In the genomic region with DNA sequence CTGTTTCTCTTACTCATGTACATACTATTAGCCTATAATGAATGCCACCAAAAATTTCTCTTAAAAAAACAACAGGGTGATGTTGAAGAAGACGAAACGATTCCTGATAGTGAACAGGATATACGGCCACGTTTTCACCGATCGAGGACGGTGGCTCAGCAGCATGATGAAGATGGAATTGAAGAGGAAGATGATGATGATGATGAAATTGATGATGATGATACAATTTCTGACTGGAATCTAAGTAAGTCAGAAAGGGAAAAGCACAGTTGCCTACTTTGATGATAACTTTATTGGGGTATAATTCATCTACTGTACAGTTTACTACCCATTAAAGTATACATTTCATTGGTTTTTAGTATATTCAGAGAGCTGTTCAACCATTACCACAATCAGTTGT, we compare ENCODE assay signal across 27 cellular contexts.
"Had no signal": no experiment of that assay in that cellular context is flagged by ENCODE, and none has a peak within 500 bp of the region (broad histone marks: within the 10 kb centered on the region; RNA-seq: fewer than 3 reads in every experiment).

No MANE protein-coding gene starts in this region.

- H3K4me1 ChIP-seq: suprapubic skin, tibial artery, tibial nerve, transverse colon, upper lobe of right lung, uterus, vagina had no signal

- DNase-seq: stimulated activated CD4-positive, alpha-beta T cell treated with anti-CD3 and anti-CD28 coated beads, Interleukin-2, amount 100 ng/mL, for 48 hours; stimulated activated CD4-positive, alpha-beta T cell treated with anti-CD3 and anti-CD28 coated beads, Interleukin-4, amount 100 ng/mL, for 1 hour; stimulated activated CD4-positive, alpha-beta T cell treated with anti-CD3 and anti-CD28 coated beads, Interleukin-4, amount 100 ng/mL, for 24 hours; stimulated activated CD4-positive, alpha-beta T cell treated with anti-CD3 and anti-CD28 coated beads, Interleukin-4, amount 100 ng/mL, for 4 hours; stimulated activated CD8-positive, alpha-beta memory T cell treated with anti-CD3 and anti-CD28 coated beads, Interleukin-4, amount 100 ng/mL, for 48 hours; stimulated activated naive B cell treated with anti-CD40 and anti-IgM and Interleukin-4, amounts not matched to agents 10 μg/mL and 1 μg/mL and 100 μg/mL, for 72 hours; stimulated activated naive CD4-positive, alpha-beta T cell; stimulated activated naive CD4-positive, alpha-beta T cell treated with Interleukin-2 at 50 U/mL for 16 hours; stimulated activated naive CD8-positive, alpha-beta T cell treated with anti-CD3 and anti-CD28 coated beads, Interleukin-15, amount 100 ng/mL, for 72 hours; stimulated activated naive CD8-positive, alpha-beta T cell treated with anti-CD3 and anti-CD28 coated beads, Interleukin-15, Interleukin-2, amounts not matched to agents 100 U/mL and 50 U/mL, for 24 hours; stomach; substantia nigra; testis; thyroid gland; tibial artery; transverse colon; trophoblast cell; upper lobe of right lung; uterus had no signal

- FAIRE-seq: urothelium cell line had no signal

- ATAC-seq: stimulated activated effector memory CD8-positive, alpha-beta T cell treated with anti-CD3 and anti-CD28 coated beads, Interleukin-12 subunit alpha, Interleukin-12 subunit beta, amount 100 ng/mL, for 72 hours; stimulated activated memory B cell treated with anti-CD40 and anti-IgM and Interleukin-4, amounts not matched to agents 10 μg/mL and 1 μg/mL and 100 μg/mL, for 72 hours; stimulated activated naive B cell treated with anti-CD40 and anti-IgM and Interleukin-4, amounts not matched to agents 10 μg/mL and 1 μg/mL and 100 μg/mL, for 72 hours; stimulated activated naive CD8-positive, alpha-beta T cell treated with anti-CD3 and anti-CD28 coated beads, Interleukin-15, amount 100 ng/mL, for 72 hours; stimulated activated naive CD8-positive, alpha-beta T cell treated with anti-CD3 and anti-CD28 coated beads, Interleukin-15, Interleukin-2, amounts not matched to agents 100 U/mL and 50 U/mL, for 24 hours; upper lobe of right lung had no signal

- H3K9me3 ChIP-seq: stomach, suprapubic skin, testis, thoracic aorta, thyroid gland, tibial artery, tibial nerve, transverse colon, upper lobe of left lung, upper lobe of right lung, uterus, vagina had no signal

- H3K27me3 ChIP-seq: stomach, suprapubic skin, testis, thyroid gland, tibial artery, tibial nerve, transverse colon, upper lobe of left lung, upper lobe of right lung, uterus, vagina had no signal

- H3K4me3 ChIP-seq: stomach, suprapubic skin, testis, thoracic aorta, thyroid gland, tibial artery, tibial nerve, transverse colon, upper lobe of left lung, upper lobe of right lung, uterus, vagina had no signal

- H3K27ac ChIP-seq: stomach, suprapubic skin, testis, thoracic aorta, thyroid gland, tibial artery, tibial nerve, transverse colon, upper lobe of left lung, upper lobe of right lung, uterus, vagina had no signal

- H3K36me3 ChIP-seq: uterus had no signal
